27 cellular contexts compared by ENCODE assay signal in genomic region chr1:91567583-91567982, GRCh38.
"Had no signal": no experiment of that assay in that cellular context is flagged by ENCODE, and none has a peak within 500 bp of the region (broad histone marks: within the 10 kb centered on the region; RNA-seq: fewer than 3 reads in every experiment).

No MANE protein-coding gene starts in this region.

- H3K4me3 Mint-ChIP-seq: activated CD4-positive, alpha-beta memory T cell treated with anti-CD3 and anti-CD28 coated beads for 36 hours; activated CD4-positive, alpha-beta T cell treated with anti-CD3 and anti-CD28 coated beads, Interleukin-2, amount 10 ng/mL, durations not matched to agents 7 days and 5 days; activated naive CD4-positive, alpha-beta T cell treated with anti-CD3 and anti-CD28 coated beads for 36 hours; activated naive CD8-positive, alpha-beta T cell; activated T-cell treated with anti-CD3 and anti-CD28 coated beads, Interleukin-2, amount 50 U/mL, for 4 hours; brain; T-cell had no signal

- H3K27ac Mint-ChIP-seq: activated CD4-positive, alpha-beta memory T cell treated with anti-CD3 and anti-CD28 coated beads for 36 hours; activated CD4-positive, alpha-beta T cell treated with anti-CD3 and anti-CD28 coated beads, Interleukin-2, amount 10 ng/mL, durations not matched to agents 7 days and 5 days; activated naive CD4-positive, alpha-beta T cell treated with anti-CD3 and anti-CD28 coated beads for 36 hours; activated naive CD8-positive, alpha-beta T cell; brain; T-cell had no signal

- H3K4me3 ChIP-seq: SK-N-MC had no signal

- H3K27ac ChIP-seq: SK-N-MC, VCaP had no signal

- H3K27me3 Mint-ChIP-seq: activated CD4-positive, alpha-beta memory T cell treated with anti-CD3 and anti-CD28 coated beads for 36 hours; activated CD4-positive, alpha-beta T cell treated with anti-CD3 and anti-CD28 coated beads, Interleukin-2, amount 10 ng/mL, durations not matched to agents 7 days and 5 days; activated naive CD8-positive, alpha-beta T cell; T-cell had no signal

- ATAC-seq: activated T-cell treated with anti-CD3 and anti-CD28 coated beads, Interleukin-2, amount 50 U/mL, for 4 hours; Panc1; Right ventricle myocardium inferior; T-cell had no signal

- DNase-seq: activated CD4-positive, alpha-beta memory T cell treated with anti-CD3 and anti-CD28 coated beads for 36 hours; activated CD4-positive, alpha-beta T cell treated with anti-CD3 and anti-CD28 coated beads, Interleukin-2, amount 10 ng/mL, durations not matched to agents 7 days and 5 days; activated CD4-positive, CD25-positive, alpha-beta regulatory T cell; activated CD8-positive, alpha-beta memory T cell treated with anti-CD3 and anti-CD28 coated beads for 24 hours; activated gamma-delta T cell; activated naive CD4-positive, alpha-beta T cell treated with anti-CD3 and anti-CD28 coated beads for 36 hours; activated T-cell treated with anti-CD3 and anti-CD28 coated beads, Interleukin-2, amount 50 U/mL, for 4 hours; amygdala; NCI-H1105 treated with DMSO at 0.1 percent for 48 hours; NCI-H1436 treated with DMSO at 0.1 percent for 48 hours; NCI-H187; NCI-H2081 treated with DMSO at 0.1 percent for 48 hours; NCI-H2171; NCI-H2227 treated with DMSO at 0.1 percent for 48 hours; NCI-H446 treated with DMSO at 0.1 percent for 48 hours; NCI-H524 treated with DMSO at 0.1 percent for 48 hours; NCI-H774; RPMI8226; T-cell; T-helper 2 cell; T1000 had no signal

- H3K36me3 Mint-ChIP-seq: brain, T-cell had no signal
